11 cellular contexts compared by ENCODE assay signal in genomic region chr2:12819098-12819465, GRCh38.
DNase-seq lines count a peak whose midpoint lies in the region; ATAC-seq and TF ChIP-seq lines count a peak whose summit lies in the region.
"Had no signal": no experiment of that assay in that cellular context is flagged by ENCODE, and none has a peak within 500 bp of the region (broad histone marks: within the 10 kb centered on the region; RNA-seq: fewer than 3 reads in every experiment).

No MANE protein-coding gene starts in this region.

- CTCF ChIA-PET in A673 (lab: Charles Lee) = interaction anchor here (1.0 kb wide), 1 partner anchor 45 kb away, joined by 3 read pairs; no protein-coding TSS in a partner anchor

- no peaks in the 10 kb centered on the region for H3K36me3 Mint-ChIP-seq in activated T-cell treated with anti-CD3 and anti-CD28 coated beads, Interleukin-2, amount 50 U/mL, for 72 hours (ENCODE audit: insufficient read depth in 2 of 2)
- H3K36me3 Mint-ChIP-seq: activated CD4-positive, alpha-beta memory T cell treated with anti-CD3 and anti-CD28 coated beads for 36 hours had no signal

- no TSS peak for BruUV-seq in A673 (replicated peaks; lab: Mats Ljungman, UMichigan)

- POLR2A ChIA-PET in A673 (lab: Charles Lee; ENCODE audit: low non-redundant PET) = no interaction called here

- H3K4me3 ChIP-seq in A673 (ENCODE audit: low read depth, low read length, poor library complexity, severe bottlenecking) (no peak overlapping the region), mesodermal cell (ENCODE audit: extremely low read depth, insufficient read depth, low read length, poor library complexity, severe bottlenecking) (no peak overlapping the region)
- H3K4me3 ChIP-seq: BLaER1 had no signal

- peaks cover 31% of the 10 kb centered on the region for H3K4me1 ChIP-seq in A673 (ENCODE audit: insufficient read depth, low read length, poor library complexity, severe bottlenecking)
- peaks cover 51% of the 10 kb centered on the region for H3K4me1 ChIP-seq in mesodermal cell (ENCODE audit: control insufficient read depth, insufficient read depth, low read length, poor library complexity, severe bottlenecking)

- H3K4me1 Mint-ChIP-seq in activated T-cell treated with anti-CD3 and anti-CD28 coated beads, Interleukin-2, amount 50 U/mL, for 72 hours (ENCODE audit: low read depth) = peaks cover 53% of the 10 kb centered on the region

- TF ChIP-seq CTCF in A673 (conservative IDR thresholded peaks at IDR 0.05; ENCODE audit: low read depth, low read length) = no peak

- H3K9me3 ChIP-seq in A673 (ENCODE audit: low read depth, low read length, poor library complexity, severe bottlenecking) (no peaks in the 10 kb centered on the region), mesodermal cell (ENCODE audit: control insufficient read depth, low read length) (peaks cover 10% of the 10 kb centered on the region)
- H3K9me3 ChIP-seq: BLaER1 had no signal

- H3K27ac Mint-ChIP-seq in activated T-cell treated with anti-CD3 and anti-CD28 coated beads, Interleukin-2, amount 50 U/mL, for 72 hours = no peak overlapping the region
- H3K27ac Mint-ChIP-seq: activated CD4-positive, alpha-beta memory T cell treated with anti-CD3 and anti-CD28 coated beads for 36 hours had no signal

- H3K9me3 Mint-ChIP-seq in activated T-cell treated with anti-CD3 and anti-CD28 coated beads, Interleukin-2, amount 50 U/mL, for 72 hours = peaks cover 0 to 3% of the 10 kb centered on the region in 2 donors
- H3K9me3 Mint-ChIP-seq: activated CD4-positive, alpha-beta memory T cell treated with anti-CD3 and anti-CD28 coated beads for 36 hours had no signal

- H3K36me3 ChIP-seq in A673 (ENCODE audit: insufficient read depth, low read length, poor library complexity, severe bottlenecking) = no peaks in the 10 kb centered on the region
- H3K36me3 ChIP-seq in mesodermal cell (ENCODE audit: control insufficient read depth, insufficient read depth, low read length) = no peaks in the 10 kb centered on the region
- H3K36me3 ChIP-seq: BLaER1 had no signal

- H3K27ac ChIP-seq in A673 (ENCODE audit: low read depth, low read length, poor library complexity, severe bottlenecking) (peak overlapping the region; percentile 78), mesodermal cell (ENCODE audit: low read depth, low read length, severe bottlenecking) (peak overlapping the region; percentile 87)
- H3K27ac ChIP-seq: BLaER1 had no signal

- H3K4me3 Mint-ChIP-seq in activated T-cell treated with anti-CD3 and anti-CD28 coated beads, Interleukin-2, amount 50 U/mL, for 72 hours = no peak overlapping the region
- H3K4me3 Mint-ChIP-seq: activated CD4-positive, alpha-beta memory T cell treated with anti-CD3 and anti-CD28 coated beads for 36 hours had no signal

- H3K27me3 ChIP-seq in A673 (replicated peaks; ENCODE audit: insufficient read depth, low read depth, low read length, poor library complexity) = no peaks in the 10 kb centered on the region
- H3K27me3 ChIP-seq: BLaER1 had no signal

- ATAC-seq in activated T-cell treated with anti-CD3 and anti-CD28 coated beads, Interleukin-2, amount 50 U/mL, for 72 hours (replicated peaks in 1 of 2) = no peak

- DNase-seq in A673 (ENCODE audit: low spot score) (peak; percentile 92), NCI-H226 (peak; percentile 98), dermis microvascular lymphatic vessel endothelial cell (ENCODE audit: low read depth in 2 of 2) (peak; percentile 98 to 99), medulla oblongata (ENCODE audit: extremely low spot score) (no peak), DMS79 (lab: John Stamatoyannopoulos, UW) (no peak), 8988T (no peak)
- no peak for DNase-seq in activated T-cell treated with anti-CD3 and anti-CD28 coated beads, Interleukin-2, amount 50 U/mL, for 72 hours
- DNase-seq: activated CD4-positive, alpha-beta memory T cell treated with anti-CD3 and anti-CD28 coated beads for 36 hours; occipital lobe had no signal

- H3K27me3 Mint-ChIP-seq in activated T-cell treated with anti-CD3 and anti-CD28 coated beads, Interleukin-2, amount 50 U/mL, for 72 hours (ENCODE audit: low read depth) = peaks cover 16% of the 10 kb centered on the region
- H3K27me3 Mint-ChIP-seq: activated CD4-positive, alpha-beta memory T cell treated with anti-CD3 and anti-CD28 coated beads for 36 hours had no signal

- WGBS in mesodermal cell (ENCODE audit: insufficient coverage in 2 of 2), 2 experiments = 64 to 79% methylated on average over 3 of the region's 3 CpGs

- intact Hi-C loops in A673 (cut with micrococcal nuclease; ENCODE audit: unreplicated experiment) = no loop called here

Comparison
In these comparisons a context has a peak if more than half of its experiments do, and no peak if none do; other contexts are left out.
1. DNase-seq: peak in A673 (single experiment), NCI-H226 (single experiment) and dermis microvascular lymphatic vessel endothelial cell (2 of 2); none in medulla oblongata (single experiment), DMS79 (single experiment), activated T-cell treated with anti-CD3 and anti-CD28 coated beads, Interleukin-2, amount 50 U/mL, for 72 hours (0 of 2) and 8988T (single experiment).